ENCODE assay signal across 22 cellular contexts in the genomic region with DNA sequence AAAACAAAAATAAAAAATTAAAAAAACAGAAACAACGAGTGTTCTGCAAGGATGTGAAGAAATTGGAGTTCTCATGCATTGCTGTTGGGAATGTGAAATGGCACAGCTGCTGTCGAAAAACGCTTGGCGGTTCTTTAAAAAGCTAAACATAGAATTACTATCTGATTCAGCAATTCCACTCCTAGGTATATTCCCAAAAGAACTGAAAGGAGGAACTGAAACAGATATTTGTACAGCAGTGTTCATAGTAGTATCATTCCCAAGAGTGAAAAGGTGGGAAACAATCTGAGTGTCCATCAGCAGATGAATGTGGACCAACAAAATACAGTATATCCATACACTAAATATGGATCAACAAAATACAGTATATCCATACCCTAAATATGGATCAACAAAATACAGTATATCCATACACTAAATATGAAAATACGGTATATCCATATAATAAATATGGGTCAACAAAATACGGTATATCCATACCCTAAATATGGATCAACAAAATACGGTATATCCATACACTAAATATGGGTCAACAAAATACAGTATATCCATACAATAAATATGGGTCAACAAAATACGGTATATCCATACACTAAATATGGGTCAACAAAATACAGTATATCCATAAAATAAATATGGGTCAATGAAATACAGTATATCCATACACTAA.
"Had no signal": no experiment of that assay in that cellular context is flagged by ENCODE, and none has a peak within 500 bp of the region (broad histone marks: within the 10 kb centered on the region; RNA-seq: fewer than 3 reads in every experiment).

No MANE protein-coding gene starts in this region.

- H3K4me3 ChIP-seq: Peyer's patch, SJSA1 had no signal

- H3K4me1 ChIP-seq: Peyer's patch, SJSA1 had no signal

- DNase-seq: activated CD4-positive, alpha-beta memory T cell treated with anti-CD3 and anti-CD28 coated beads for 36 hours; activated CD4-positive, alpha-beta T cell treated with anti-CD3 and anti-CD28 coated beads, Interleukin-2, amount 10 ng/mL, durations not matched to agents 7 days and 5 days; activated CD4-positive, CD25-positive, alpha-beta regulatory T cell; activated CD8-positive, alpha-beta memory T cell treated with anti-CD3 and anti-CD28 coated beads for 24 hours; activated effector memory CD4-positive, alpha-beta T cell treated with anti-CD3 and anti-CD28 coated beads, Interleukin-2, amount 50 U/mL, for 16 hours; activated naive CD4-positive, alpha-beta T cell treated with Interleukin-2 at 50 U/mL for 16 hours; activated naive CD8-positive, alpha-beta T cell treated with anti-CD3 and anti-CD28 coated beads, Interleukin-2, amount 50 U/mL, for 24 hours; activated T-cell treated with anti-CD3 and anti-CD28 coated beads, Interleukin-2, amount 50 U/mL, for 4 hours; amniotic stem cell; Karpas-422; NCI-H1105; NCI-H1436; NCI-H187; NCI-H2081; NCI-H446; NCI-H524; Peyer's patch; SHP77; T1000 had no signal

- H3K9me3 ChIP-seq: Peyer's patch, SJSA1 had no signal

- H3K27me3 ChIP-seq: Peyer's patch, SJSA1 had no signal

- ATAC-seq: activated naive CD4-positive, alpha-beta T cell treated with anti-CD3 and anti-CD28 coated beads, Interleukin-2, amount 50 U/mL, for 72 hours; activated naive CD8-positive, alpha-beta T cell treated with anti-CD3 and anti-CD28 coated beads, Interleukin-2, amount 50 U/mL, for 24 hours; activated T-cell treated with anti-CD3 and anti-CD28 coated beads, Interleukin-2, amount 50 U/mL, for 4 hours had no signal

- H3K27ac ChIP-seq: Peyer's patch, SJSA1, VCaP had no signal
